Comparison of ENCODE assay signal across 8 cellular contexts in genomic region chr9:35406183-35406959, GRCh38.
DNase-seq lines count a peak whose midpoint lies in the region; ATAC-seq and TF ChIP-seq lines count a peak whose summit lies in the region.

No MANE protein-coding gene starts in this region.

- POLR2A ChIA-PET in Caco-2 (lab: Charles Lee): no interaction called here

- H3K4me3 ChIP-seq in Caco-2 (ENCODE audit: low read depth, low read length): no peak overlapping the region

- H3K36me3 Mint-ChIP-seq in Caco-2 (ENCODE audit: insufficient read depth, unreplicated experiment): peaks cover 8% of the 10 kb centered on the region

- H3K9me3 ChIP-seq in Caco-2: no peaks in the 10 kb centered on the region

- H3K27ac Mint-ChIP-seq in Caco-2 (ENCODE audit: unreplicated experiment): no peak overlapping the region

- no peak overlapping the region for H3K4me3 Mint-ChIP-seq in Caco-2 (ENCODE audit: unreplicated experiment)

- BruUV-seq in Caco-2 (replicated peaks; lab: Mats Ljungman, UMichigan): no TSS peak

- H3K36me3 ChIP-seq in Caco-2 (ENCODE audit: control insufficient read depth, insufficient read depth, low read length): no peaks in the 10 kb centered on the region

- intact Hi-C loops in left ventricle myocardium superior (cut with micrococcal nuclease): no loop called here
- intact Hi-C loops in Caco-2 (cut with micrococcal nuclease; ENCODE audit: unreplicated experiment): no loop called here

- no peaks in the 10 kb centered on the region for H3K27me3 ChIP-seq in Caco-2 (replicated peaks; ENCODE audit: control insufficient read depth, insufficient read depth, low read length)

- peak; percentile 40 for DNase-seq in activated T-cell treated with anti-CD3 and anti-CD28 coated beads, Interleukin-2, amount 50 U/mL, for 1 hour
- peak; percentile 53 for DNase-seq in left ventricle myocardium superior
- DNase-seq in stimulated activated CD4-positive, alpha-beta T cell treated with anti-CD3 and anti-CD28 coated beads, Interleukin-12 subunit alpha, Interleukin-12 subunit beta, amount 100 ng/mL, for 48 hours (ENCODE audit: low read depth in 2 of 3, low spot score in 1 of 3): peak; percentile 23 to 34 (median 23)
- DNase-seq in NK-92 treated with Interleukin-12 subunit alpha and Interleukin-12 subunit beta, amount 100 ng/mL, for 24 hours (lab: John Stamatoyannopoulos, UW): no peak
- DNase-seq in NCI-H2029 (lab: John Stamatoyannopoulos, UW): no peak
- no peak for DNase-seq in Caco-2

- no peaks in the 10 kb centered on the region for H3K9me3 Mint-ChIP-seq in Caco-2 (ENCODE audit: unreplicated experiment)

- peak; percentile 2 for TF ChIP-seq CTCF in GM12873 (IDR thresholded peaks at IDR 0.05; ENCODE audit: insufficient read depth, low read depth, low read length, missing control alignments)
- TF ChIP-seq CTCF in Caco-2 (IDR thresholded peaks at IDR 0.05; ENCODE audit: insufficient read depth in 1 of 2, low read depth in 1 of 2, low read length in 1 of 2, severe bottlenecking in 1 of 2, unreplicated experiment in 1 of 2): no peak

- H3K27me3 Mint-ChIP-seq in Caco-2 (ENCODE audit: insufficient read depth, unreplicated experiment): no peaks in the 10 kb centered on the region

- CTCF ChIA-PET in Caco-2 (lab: Charles Lee): no interaction called here

- H3K4me1 Mint-ChIP-seq in Caco-2 (ENCODE audit: low read depth, unreplicated experiment): no peaks in the 10 kb centered on the region

- ATAC-seq in left ventricle myocardium superior: peak; percentile 74
- no peak for ATAC-seq in GM21360 (IDR thresholded peaks at IDR 0.05; ENCODE audit: unreplicated experiment)

- H3K4me1 ChIP-seq in Caco-2: no peaks in the 10 kb centered on the region

Comparison
In these comparisons a context has a peak if more than half of its experiments do, and no peak if none do; other contexts are left out.
1. DNase-seq: peak in activated T-cell treated with anti-CD3 and anti-CD28 coated beads, Interleukin-2, amount 50 U/mL, for 1 hour (single experiment), left ventricle myocardium superior (single experiment) and stimulated activated CD4-positive, alpha-beta T cell treated with anti-CD3 and anti-CD28 coated beads, Interleukin-12 subunit alpha, Interleukin-12 subunit beta, amount 100 ng/mL, for 48 hours (3 of 3); none in NK-92 treated with Interleukin-12 subunit alpha and Interleukin-12 subunit beta, amount 100 ng/mL, for 24 hours (single experiment), NCI-H2029 (single experiment) and Caco-2 (0 of 2).